Comparison of ENCODE assay signal across 12 cellular contexts in the genomic region with DNA sequence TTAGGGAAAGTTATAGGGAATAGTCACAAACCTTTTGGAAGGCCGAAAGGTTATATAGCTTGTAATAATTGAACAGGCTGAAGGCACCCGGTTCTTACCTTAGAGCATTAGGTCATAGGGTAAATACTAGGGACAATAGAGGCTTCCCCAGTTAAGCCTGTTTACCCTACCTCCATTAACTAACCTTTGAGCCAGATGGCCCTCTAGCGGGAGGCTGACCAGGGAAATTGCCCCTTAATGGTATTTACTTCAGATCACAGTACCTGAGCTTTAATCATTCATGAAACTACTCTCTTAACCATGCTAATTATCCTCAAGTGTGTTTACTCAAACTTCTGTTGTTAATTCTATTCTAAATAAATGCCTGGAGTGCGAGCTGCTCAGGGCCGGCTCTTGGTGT.
"Had no signal": no experiment of that assay in that cellular context is flagged by ENCODE, and none has a peak within 500 bp of the region (broad histone marks: within the 10 kb centered on the region; RNA-seq: fewer than 3 reads in every experiment).

No MANE protein-coding gene starts in this region.

- DNase-seq: activated CD4-positive, alpha-beta T cell treated with anti-CD3 and anti-CD28 coated beads, Interleukin-2, amount 50 U/mL, for 1 hour; activated CD4-positive, CD25-positive, alpha-beta regulatory T cell; activated gamma-delta T cell treated with Interleukin-2 at 50 U/mL for 16 hours; activated naive CD8-positive, alpha-beta T cell treated with anti-CD3 and anti-CD28 coated beads for 36 hours; activated T-cell treated with anti-CD3 and anti-CD28 coated beads, Interleukin-2, amount 50 U/mL, for 4 hours; cerebellar nuclear complex; effector memory CD8-positive, alpha-beta T cell; stimulated activated CD4-positive, alpha-beta T cell treated with anti-CD3 and anti-CD28 coated beads, Interleukin-12 subunit alpha, Interleukin-12 subunit beta, amount 100 ng/mL, for 4 hours; stimulated activated naive CD4-positive, alpha-beta T cell treated with Interleukin-2 at 50 U/mL for 16 hours had no signal

- H3K9me3 Mint-ChIP-seq: effector memory CD8-positive, alpha-beta T cell; nephron; type B pancreatic cell had no signal

- ATAC-seq: activated T-cell treated with anti-CD3 and anti-CD28 coated beads, Interleukin-2, amount 50 U/mL, for 4 hours; effector memory CD8-positive, alpha-beta T cell had no signal

- H3K27ac Mint-ChIP-seq: activated naive CD8-positive, alpha-beta T cell treated with anti-CD3 and anti-CD28 coated beads for 36 hours; dendritic cell treated with granulocyte-macrophage colony-stimulating factor and Interleukin-4, amounts not matched to agents 40 ng/mL and 50 ng/mL, for 4 days; nephron; type B pancreatic cell had no signal

- H3K27me3 Mint-ChIP-seq: activated naive CD8-positive, alpha-beta T cell treated with anti-CD3 and anti-CD28 coated beads for 36 hours; dendritic cell treated with granulocyte-macrophage colony-stimulating factor and Interleukin-4, amounts not matched to agents 40 ng/mL and 50 ng/mL, for 4 days; effector memory CD8-positive, alpha-beta T cell; type B pancreatic cell had no signal

- H3K4me3 Mint-ChIP-seq: activated naive CD8-positive, alpha-beta T cell treated with anti-CD3 and anti-CD28 coated beads for 36 hours; activated T-cell treated with anti-CD3 and anti-CD28 coated beads, Interleukin-2, amount 50 U/mL, for 4 hours; dendritic cell treated with granulocyte-macrophage colony-stimulating factor and Interleukin-4, amounts not matched to agents 40 ng/mL and 50 ng/mL, for 4 days; effector memory CD8-positive, alpha-beta T cell; nephron; type B pancreatic cell had no signal
